ENCODE assay signal across 8 cellular contexts in genomic region chr1:143805374-143805773, GRCh38.
DNase-seq lines count a peak whose midpoint lies in the region; ATAC-seq, FAIRE-seq and TF ChIP-seq lines count a peak whose summit lies in the region.
"Not testable (repeated sequence)": the region's sequence is repeated elsewhere in the genome, so short reads cannot be mapped to it uniquely, and the experiment has no call there.

No MANE protein-coding gene starts in this region.

- not testable (repeated sequence) for H3K9ac ChIP-seq in GM12878 (ENCODE audit: control insufficient read depth, insufficient read depth, low read length)

- not testable (repeated sequence) for TF ChIP-seq POLR2A in A549 (IDR thresholded peaks at IDR 0.05; ENCODE audit: low read length); GM12878 (IDR thresholded peaks at IDR 0.05; ENCODE audit: low read depth, low read length); upper lobe of left lung (IDR thresholded peaks at IDR 0.05)

- not testable (repeated sequence) for TF ChIP-seq RAD21 in A549 (conservative IDR thresholded peaks at IDR 0.05 in 1 of 2, IDR thresholded peaks at IDR 0.05 in 1 of 2); GM12878 (IDR thresholded peaks at IDR 0.05; ENCODE audit: insufficient read depth, low read depth, low read length)

- not testable (repeated sequence) for H3K4me1 ChIP-seq in A549; OCI-LY7 (ENCODE audit: insufficient read depth, low read length, poor library complexity, severe bottlenecking); GM12878 (ENCODE audit: control insufficient read depth, insufficient read depth, low read length); left lung; mucosa of descending colon (ENCODE audit: low read depth); upper lobe of left lung

- RAD21 ChIA-PET in GM12878 (lab: Charles Lee; ENCODE audit: unreplicated experiment): not testable (repeated sequence)

- FAIRE-seq in A549 (lab: Jason Lieb, UNC); GM12878 (lab: Jason Lieb, UNC): not testable (repeated sequence)

- not testable (repeated sequence) for H3K4me3 ChIP-seq in A549; OCI-LY7 (ENCODE audit: low read depth, low read length, poor library complexity, severe bottlenecking); GM12878; left lung; mucosa of descending colon; upper lobe of left lung

- not testable (repeated sequence) for TF ChIP-seq EP300 in A549 (IDR thresholded peaks at IDR 0.05); GM12878 (IDR thresholded peaks at IDR 0.05; ENCODE audit: borderline replicate concordance in 1 of 2, control insufficient read depth in 1 of 2, low read depth in 2 of 2, low read length in 2 of 2); upper lobe of left lung (IDR thresholded peaks at IDR 0.05)

- CTCF ChIA-PET in A549 (lab: Yijun Ruan, JAX); OCI-LY7 (lab: Charles Lee; ENCODE audit: unreplicated experiment); GM12878 (lab: Yijun Ruan, JAX): not testable (repeated sequence)

- H3K4me2 ChIP-seq in A549; OCI-LY7 (ENCODE audit: low read length); GM12878 (ENCODE audit: control insufficient read depth, insufficient read depth): not testable (repeated sequence)

- not testable (repeated sequence) for H3K27me3 ChIP-seq in GM12878 (replicated peaks in 1 of 2; ENCODE audit: control insufficient read depth in 2 of 2, insufficient read depth in 2 of 2, low read length in 1 of 2); left lung; upper lobe of left lung

- intact Hi-C loops in OCI-LY7 (cut with micrococcal nuclease; ENCODE audit: unreplicated experiment); GM12878 (cut with micrococcal nuclease; ENCODE audit: unreplicated experiment); Right ventricle myocardium superior (cut with DNase I); left lung (cut with DNase I); mucosa of descending colon (cut with DNase I, micrococcal nuclease): not testable (repeated sequence)

- POLR2A ChIA-PET in A549 (lab: Yijun Ruan, JAX); OCI-LY7 (lab: Charles Lee); GM12878 (lab: Charles Lee): not testable (repeated sequence)

- H3K9me3 ChIP-seq in A549; OCI-LY7 (ENCODE audit: low read length); GM12878 (replicated peaks; ENCODE audit: control insufficient read depth, insufficient read depth, low read length); left lung; mucosa of descending colon; upper lobe of left lung: not testable (repeated sequence)

- in situ Hi-C loops in GM12878 (cut with MboI): not testable (repeated sequence)

- H3K9me2 ChIP-seq in OCI-LY7 (ENCODE audit: insufficient read depth, low read length): not testable (repeated sequence)

- not testable (repeated sequence) for TF ChIP-seq CTCF in A549 (IDR thresholded peaks at IDR 0.05); OCI-LY7 (conservative IDR thresholded peaks at IDR 0.05; ENCODE audit: low read length); GM12878 (IDR thresholded peaks at IDR 0.05 in 2 of 3, conservative IDR thresholded peaks at IDR 0.05 in 1 of 3; ENCODE audit: control insufficient read depth in 2 of 3, extremely low read depth in 1 of 3, insufficient read depth in 1 of 3, low read depth in 3 of 3, low read length in 3 of 3); left lung (IDR thresholded peaks at IDR 0.05); mucosa of descending colon (IDR thresholded peaks at IDR 0.05); upper lobe of left lung (IDR thresholded peaks at IDR 0.05)

- not testable (repeated sequence) for H3K27ac ChIP-seq in A549; OCI-LY7 (ENCODE audit: low read depth, low read length, poor library complexity, severe bottlenecking); GM12878 (ENCODE audit: control insufficient read depth, insufficient read depth); left lung; upper lobe of left lung

- ATAC-seq in A549: peak; percentile 64 to 69
- peak; percentile 54 for ATAC-seq in SK-N-SH treated with all-trans-retinoic acid at 6 μM for 48 hours
- ATAC-seq in GM12878: 0 out of 3 replicates have a peak, but pooled peaks have one; percentile 24
- peak; percentile 26 for ATAC-seq in Right ventricle myocardium superior (ENCODE audit: poor library complexity)
- ATAC-seq in left lung: peak; percentile 34
- peak; percentile 52 for ATAC-seq in mucosa of descending colon
- peak; percentile 26 to 63 for ATAC-seq in upper lobe of left lung (ENCODE audit: low FRiP score in 2 of 2)

- H3K36me3 ChIP-seq in OCI-LY7 (ENCODE audit: insufficient read depth, low read length); GM12878 (ENCODE audit: control insufficient read depth in 2 of 2, insufficient read depth in 2 of 2, low read length in 1 of 2); left lung; mucosa of descending colon (ENCODE audit: low read depth); upper lobe of left lung: not testable (repeated sequence)

- BruUV-seq in OCI-LY7 (replicated peaks; lab: Mats Ljungman, UMichigan): TSS peak; percentile 60
- BruUV-seq in GM12878 (replicated peaks; lab: Mats Ljungman, UMichigan): not testable (repeated sequence)

- not testable (repeated sequence) for H2AFZ ChIP-seq in OCI-LY7 (ENCODE audit: low read length); GM12878 (ENCODE audit: control insufficient read depth, low read depth, low read length)

- not testable (repeated sequence) for H3K79me2 ChIP-seq in OCI-LY7 (ENCODE audit: insufficient read depth, low read depth, low read length); GM12878 (ENCODE audit: control insufficient read depth, insufficient read depth, low read length)

- WGBS in A549 (ENCODE audit: missing lambda C conversion rate): no CpG with 5 or more reads among the region's 4 CpGs
- WGBS in GM12878 (ENCODE audit: insufficient coverage, insufficient replicate concordance, low lambda C conversion rate, missing lambda C conversion rate): no CpG with 5 or more reads among the region's 4 CpGs
- WGBS in upper lobe of left lung, 2 donors: no CpG with 5 or more reads among the region's 4 CpGs

- SMC1A ChIA-PET in GM12878 (lab: Charles Lee; ENCODE audit: uncharacterized antibody, unreplicated experiment): not testable (repeated sequence)

- H4K20me1 ChIP-seq in OCI-LY7 (ENCODE audit: insufficient read depth, low read length); GM12878 (ENCODE audit: control insufficient read depth, insufficient read depth): not testable (repeated sequence)

- not testable (repeated sequence) for DNase-seq in A549 (ENCODE audit: low read depth in 1 of 2, low spot score in 1 of 2); OCI-LY7 (ENCODE audit: low spot score); GM12878 (ENCODE audit: low read depth, low spot score); Right ventricle myocardium superior; left lung; mucosa of descending colon; upper lobe of left lung
